2 cellular contexts compared by ENCODE assay signal in the genomic region with DNA sequence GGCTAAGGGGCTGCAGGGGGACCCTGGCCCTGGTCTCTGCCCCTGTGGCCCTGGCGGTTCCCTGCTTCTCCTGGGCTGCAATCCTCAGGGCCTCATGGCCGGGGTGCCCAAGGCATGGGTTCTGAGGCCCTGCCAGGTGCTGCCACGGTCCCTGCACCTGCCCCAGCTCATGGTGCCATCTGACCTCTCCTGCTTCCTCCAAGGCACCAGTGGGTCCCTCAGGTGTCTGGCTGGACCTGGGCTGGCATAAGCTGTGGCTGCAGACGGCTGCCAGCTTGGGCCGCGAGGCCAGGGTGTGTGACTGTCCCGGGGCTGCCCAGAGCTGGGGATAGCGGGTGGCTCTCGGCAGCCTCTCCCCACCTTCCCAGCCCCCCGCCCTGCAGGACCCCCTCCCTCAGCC.
TF ChIP-seq lines count a peak whose summit lies in the region.

No MANE protein-coding gene starts in this region.

TF ChIP-seq in liver, 16 proteins besides CTCF, POLR2A, EP300 and RAD21:
- TF ChIP-seq JUND (IDR thresholded peaks at IDR 0.05), result no peak
- TF ChIP-seq, protein P1, sequence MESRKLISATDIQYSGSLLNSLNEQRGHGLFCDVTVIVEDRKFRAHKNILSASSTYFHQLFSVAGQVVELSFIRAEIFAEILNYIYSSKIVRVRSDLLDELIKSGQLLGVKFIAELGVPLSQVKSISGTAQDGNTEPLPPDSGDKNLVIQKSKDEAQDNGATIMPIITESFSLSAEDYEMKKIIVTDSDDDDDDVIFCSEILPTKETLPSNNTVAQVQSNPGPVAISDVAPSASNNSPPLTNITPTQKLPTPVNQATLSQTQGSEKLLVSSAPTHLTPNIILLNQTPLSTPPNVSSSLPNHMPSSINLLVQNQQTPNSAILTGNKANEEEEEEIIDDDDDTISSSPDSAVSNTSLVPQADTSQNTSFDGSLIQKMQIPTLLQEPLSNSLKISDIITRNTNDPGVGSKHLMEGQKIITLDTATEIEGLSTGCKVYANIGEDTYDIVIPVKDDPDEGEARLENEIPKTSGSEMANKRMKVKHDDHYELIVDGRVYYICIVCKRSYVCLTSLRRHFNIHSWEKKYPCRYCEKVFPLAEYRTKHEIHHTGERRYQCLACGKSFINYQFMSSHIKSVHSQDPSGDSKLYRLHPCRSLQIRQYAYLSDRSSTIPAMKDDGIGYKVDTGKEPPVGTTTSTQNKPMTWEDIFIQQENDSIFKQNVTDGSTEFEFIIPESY (IDR thresholded peaks at IDR 0.05), result no peak
- TF ChIP-seq GABPA (IDR thresholded peaks at IDR 0.05 in 1 of 2, conservative IDR thresholded peaks at IDR 0.05 in 1 of 2), result no peak
- no peak for TF ChIP-seq EGR1 (IDR thresholded peaks at IDR 0.05; ENCODE audit: low read depth in 2 of 2)
- no peak for TF ChIP-seq NR2F2 (IDR thresholded peaks at IDR 0.05)
- TF ChIP-seq FOXA2 (IDR thresholded peaks at IDR 0.05), result no peak
- TF ChIP-seq TAF1 (conservative IDR thresholded peaks at IDR 0.05), result no peak
- no peak for TF ChIP-seq RXRA (IDR thresholded peaks at IDR 0.05)
- no peak for TF ChIP-seq ATF3 (IDR thresholded peaks at IDR 0.05)
- no peak for TF ChIP-seq SP1 (IDR thresholded peaks at IDR 0.05)
- no peak for TF ChIP-seq MAX (IDR thresholded peaks at IDR 0.05)
- no peak for TF ChIP-seq YY1 (IDR thresholded peaks at IDR 0.05)
- TF ChIP-seq, protein P2, sequence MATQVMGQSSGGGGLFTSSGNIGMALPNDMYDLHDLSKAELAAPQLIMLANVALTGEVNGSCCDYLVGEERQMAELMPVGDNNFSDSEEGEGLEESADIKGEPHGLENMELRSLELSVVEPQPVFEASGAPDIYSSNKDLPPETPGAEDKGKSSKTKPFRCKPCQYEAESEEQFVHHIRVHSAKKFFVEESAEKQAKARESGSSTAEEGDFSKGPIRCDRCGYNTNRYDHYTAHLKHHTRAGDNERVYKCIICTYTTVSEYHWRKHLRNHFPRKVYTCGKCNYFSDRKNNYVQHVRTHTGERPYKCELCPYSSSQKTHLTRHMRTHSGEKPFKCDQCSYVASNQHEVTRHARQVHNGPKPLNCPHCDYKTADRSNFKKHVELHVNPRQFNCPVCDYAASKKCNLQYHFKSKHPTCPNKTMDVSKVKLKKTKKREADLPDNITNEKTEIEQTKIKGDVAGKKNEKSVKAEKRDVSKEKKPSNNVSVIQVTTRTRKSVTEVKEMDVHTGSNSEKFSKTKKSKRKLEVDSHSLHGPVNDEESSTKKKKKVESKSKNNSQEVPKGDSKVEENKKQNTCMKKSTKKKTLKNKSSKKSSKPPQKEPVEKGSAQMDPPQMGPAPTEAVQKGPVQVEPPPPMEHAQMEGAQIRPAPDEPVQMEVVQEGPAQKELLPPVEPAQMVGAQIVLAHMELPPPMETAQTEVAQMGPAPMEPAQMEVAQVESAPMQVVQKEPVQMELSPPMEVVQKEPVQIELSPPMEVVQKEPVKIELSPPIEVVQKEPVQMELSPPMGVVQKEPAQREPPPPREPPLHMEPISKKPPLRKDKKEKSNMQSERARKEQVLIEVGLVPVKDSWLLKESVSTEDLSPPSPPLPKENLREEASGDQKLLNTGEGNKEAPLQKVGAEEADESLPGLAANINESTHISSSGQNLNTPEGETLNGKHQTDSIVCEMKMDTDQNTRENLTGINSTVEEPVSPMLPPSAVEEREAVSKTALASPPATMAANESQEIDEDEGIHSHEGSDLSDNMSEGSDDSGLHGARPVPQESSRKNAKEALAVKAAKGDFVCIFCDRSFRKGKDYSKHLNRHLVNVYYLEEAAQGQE (IDR thresholded peaks at IDR 0.05), result no peak
- no peak for TF ChIP-seq FOXA1 (IDR thresholded peaks at IDR 0.05)
- no peak for TF ChIP-seq HNF4A (conservative IDR thresholded peaks at IDR 0.05)
- TF ChIP-seq HNF4G (IDR thresholded peaks at IDR 0.05), result no peak
TF ChIP-seq in liver: peak in this region for 0.

TF ChIP-seq in HepG2, 621 proteins besides CTCF, POLR2A, EP300 and RAD21:
- no peak for TF ChIP-seq ZFP1 (CRISPR knock-in tag; IDR thresholded peaks at IDR 0.05)
- no peak for TF ChIP-seq ZNF772 (CRISPR knock-in tag; IDR thresholded peaks at IDR 0.05)
- TF ChIP-seq ZBTB10 (CRISPR knock-in tag; IDR thresholded peaks at IDR 0.05; ENCODE audit: borderline replicate concordance), result no peak
- TF ChIP-seq ETV6 (CRISPR knock-in tag; conservative IDR thresholded peaks at IDR 0.05), result no peak
- TF ChIP-seq, protein P3, sequence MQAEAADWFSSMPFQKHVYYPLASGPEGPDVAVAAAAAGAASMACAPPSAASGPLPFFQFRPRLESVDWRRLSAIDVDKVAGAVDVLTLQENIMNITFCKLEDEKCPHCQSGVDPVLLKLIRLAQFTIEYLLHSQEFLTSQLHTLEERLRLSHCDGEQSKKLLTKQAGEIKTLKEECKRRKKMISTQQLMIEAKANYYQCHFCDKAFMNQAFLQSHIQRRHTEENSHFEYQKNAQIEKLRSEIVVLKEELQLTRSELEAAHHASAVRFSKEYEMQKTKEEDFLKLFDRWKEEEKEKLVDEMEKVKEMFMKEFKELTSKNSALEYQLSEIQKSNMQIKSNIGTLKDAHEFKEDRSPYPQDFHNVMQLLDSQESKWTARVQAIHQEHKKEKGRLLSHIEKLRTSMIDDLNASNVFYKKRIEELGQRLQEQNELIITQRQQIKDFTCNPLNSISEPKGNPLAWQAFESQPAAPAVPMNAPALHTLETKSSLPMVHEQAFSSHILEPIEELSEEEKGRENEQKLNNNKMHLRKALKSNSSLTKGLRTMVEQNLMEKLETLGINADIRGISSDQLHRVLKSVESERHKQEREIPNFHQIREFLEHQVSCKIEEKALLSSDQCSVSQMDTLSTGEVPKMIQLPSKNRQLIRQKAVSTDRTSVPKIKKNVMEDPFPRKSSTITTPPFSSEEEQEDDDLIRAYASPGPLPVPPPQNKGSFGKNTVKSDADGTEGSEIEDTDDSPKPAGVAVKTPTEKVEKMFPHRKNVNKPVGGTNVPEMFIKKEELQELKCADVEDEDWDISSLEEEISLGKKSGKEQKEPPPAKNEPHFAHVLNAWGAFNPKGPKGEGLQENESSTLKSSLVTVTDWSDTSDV (CRISPR knock-in tag; IDR thresholded peaks at IDR 0.05), result no peak
- no peak for TF ChIP-seq EED (CRISPR knock-in tag; IDR thresholded peaks at IDR 0.05)
- no peak for TF ChIP-seq ZNF101 (CRISPR knock-in tag; IDR thresholded peaks at IDR 0.05; ENCODE audit: borderline replicate concordance, low read depth)
- no peak for TF ChIP-seq TRAFD1 (CRISPR knock-in tag; IDR thresholded peaks at IDR 0.05; ENCODE audit: borderline replicate concordance)
- no peak for TF ChIP-seq ZNF766 (CRISPR knock-in tag; IDR thresholded peaks at IDR 0.05; ENCODE audit: borderline replicate concordance)
- TF ChIP-seq CEBPB (IDR thresholded peaks at IDR 0.05; ENCODE audit: borderline replicate concordance, low read depth, low read length), result no peak
